ENCODE assay signal across 24 cellular contexts in the genomic region with DNA sequence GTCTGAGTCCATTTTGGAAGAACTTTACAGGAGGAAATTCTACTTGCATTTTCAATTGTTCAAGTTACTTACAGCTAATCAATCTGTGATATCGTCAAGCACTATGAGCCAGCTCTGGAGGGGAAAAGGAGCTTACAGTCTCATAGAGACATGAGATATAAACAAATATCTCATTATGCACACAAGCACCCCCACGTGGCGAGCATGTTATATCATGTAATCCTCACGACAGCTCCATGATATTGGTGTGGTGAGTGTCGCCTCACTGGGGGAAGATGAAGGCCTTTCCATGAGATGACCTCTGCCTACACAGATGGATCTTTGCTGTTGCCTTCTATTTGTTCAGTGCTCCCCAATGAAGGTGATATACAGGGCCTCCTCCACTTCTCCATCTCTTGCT. TPM values are rescaled to one million over a fixed set of nuclear protein-coding genes. Genes with fewer than 3 reads are reported as not detected.
A peak's percentile ranks its signal among the peaks of the same experiment; 100 is the strongest.
DNase-seq lines count a peak whose midpoint lies in the region; ATAC-seq, FAIRE-seq and TF ChIP-seq lines count a peak whose summit lies in the region.
"Had no signal": no experiment of that assay in that cellular context is flagged by ENCODE, and none has a peak within 500 bp of the region (broad histone marks: within the 10 kb centered on the region; RNA-seq: fewer than 3 reads in every experiment).

No MANE protein-coding gene starts in this region.

- H3K36me3 ChIP-seq in OCI-LY1 (ENCODE audit: insufficient read depth, low read length) (no peaks in the 10 kb centered on the region), GM12878 (ENCODE audit: control insufficient read depth in 2 of 2, insufficient read depth in 2 of 2, low read length in 1 of 2) (no peaks in the 10 kb centered on the region)
- H3K36me3 ChIP-seq: pancreas, right atrium auricular region, tibial nerve had no signal

- in situ Hi-C loops in GM12878 (cut with MboI): no loop called here

- TF ChIP-seq RAD21 in GM12878 (IDR thresholded peaks at IDR 0.05; ENCODE audit: insufficient read depth, low read depth, low read length): peak; percentile 19; the same call in 1 of the 2 replicates

- no peaks in the 10 kb centered on the region for H3K9me2 ChIP-seq in OCI-LY1 (ENCODE audit: low read depth, low read length)

- H3K4me1 ChIP-seq in OCI-LY1 (ENCODE audit: insufficient read depth, low read length, severe bottlenecking): no peaks in the 10 kb centered on the region
- no peaks in the 10 kb centered on the region for H3K4me1 ChIP-seq in GM12878 (ENCODE audit: control insufficient read depth, insufficient read depth, low read length)
- H3K4me1 ChIP-seq: pancreas, right atrium auricular region, tibial nerve had no signal

- CTCF ChIA-PET in GM12878 (lab: Yijun Ruan, JAX): interaction anchor here (1.8 to 1.9 kb wide), 2 partner anchors 9 to 332 kb away, joined by 4 read pairs; no protein-coding TSS in a partner anchor

- H3K27ac ChIP-seq in OCI-LY1 (ENCODE audit: low read depth, low read length, poor library complexity, severe bottlenecking) (no peak overlapping the region), GM12878 (ENCODE audit: control insufficient read depth, insufficient read depth) (no peak overlapping the region)
- H3K27ac ChIP-seq: pancreas, right atrium auricular region, tibial nerve had no signal

- no peaks in the 10 kb centered on the region for H3K36me3 Mint-ChIP-seq in activated T-helper 1 cell treated with anti-CD3 and anti-CD28 coated beads, Interleukin-12 subunit alpha, Interleukin-12 subunit beta, Interleukin-2, Interleukin-4 antibody, amounts not matched to agents 30 ng/mL and 10 ng/mL and 1 ng/mL, durations not matched to agents 14 hours and 24 hours and 36 hours (ENCODE audit: low read depth)
- H3K36me3 Mint-ChIP-seq: activated CD8-positive, alpha-beta memory T cell treated with anti-CD3 and anti-CD28 coated beads, Interleukin-2, amount 10 ng/mL, durations not matched to agents 7 days and 5 days; activated naive CD8-positive, alpha-beta T cell; CD8-positive, alpha-beta T cell had no signal

- peak; percentile 45 for DNase-seq in D341Med (ENCODE audit: low spot score)
- peak; percentile 46 for DNase-seq in GM12865 (ENCODE audit: low read depth)
- DNase-seq in GM12878 (ENCODE audit: low read depth, low spot score): no peak
- no peak for DNase-seq in stimulated activated CD4-positive, alpha-beta T cell treated with anti-CD3 and anti-CD28 coated beads, Interleukin-4, amount 100 ng/mL, for 4 hours
- DNase-seq in activated T-helper 1 cell treated with anti-CD3 and anti-CD28 coated beads, Interleukin-12 subunit alpha, Interleukin-12 subunit beta, Interleukin-2, Interleukin-4 antibody, amounts not matched to agents 30 ng/mL and 10 ng/mL and 1 ng/mL, durations not matched to agents 14 hours and 24 hours and 36 hours (ENCODE audit: low spot score): no peak
- no peak for DNase-seq in iPS-NIHi11 (ENCODE audit: low spot score)
- DNase-seq: activated CD4-positive, alpha-beta T cell treated with anti-CD3 and anti-CD28 coated beads for 48 hours; activated CD8-positive, alpha-beta memory T cell treated with anti-CD3 and anti-CD28 coated beads, Interleukin-2, amount 10 ng/mL, durations not matched to agents 7 days and 5 days; CD8-positive, alpha-beta T cell; foreskin melanocyte; hypothalamus; islet precursor cell; NCI-H1417; NCI-H524 treated with DMSO at 0.1 percent for 48 hours; pancreas; stimulated activated CD4-positive, alpha-beta T cell treated with anti-CD3 and anti-CD28 coated beads, Interleukin-4, amount 100 ng/mL, for 24 hours; stimulated activated naive CD8-positive, alpha-beta T cell treated with anti-CD3 and anti-CD28 coated beads, Interleukin-15, amount 100 ng/mL, for 72 hours had no signal

- no peak overlapping the region for H3K4me3 ChIP-seq in GM12865 (ENCODE audit: low read depth, low read length)
- H3K4me3 ChIP-seq in OCI-LY1 (ENCODE audit: low read depth, low read length, poor library complexity, severe bottlenecking): no peak overlapping the region
- no peak overlapping the region for H3K4me3 ChIP-seq in GM12878
- H3K4me3 ChIP-seq: pancreas, right atrium auricular region, tibial nerve had no signal

- RAD21 ChIA-PET in GM12878 (lab: Charles Lee; ENCODE audit: unreplicated experiment): no interaction called here

- intact Hi-C loops in GM12878 (cut with micrococcal nuclease; ENCODE audit: unreplicated experiment): no loop called here
- intact Hi-C loops in activated T-helper 1 cell treated with anti-CD3 and anti-CD28 coated beads, Interleukin-12 subunit alpha, Interleukin-12 subunit beta, Interleukin-2, Interleukin-4 antibody, amounts not matched to agents 30 ng/mL and 10 ng/mL and 1 ng/mL, durations not matched to agents 14 hours and 24 hours and 36 hours (cut with micrococcal nuclease): no loop called here

- H3K27me3 Mint-ChIP-seq in activated T-helper 1 cell treated with anti-CD3 and anti-CD28 coated beads, Interleukin-12 subunit alpha, Interleukin-12 subunit beta, Interleukin-2, Interleukin-4 antibody, amounts not matched to agents 30 ng/mL and 10 ng/mL and 1 ng/mL, durations not matched to agents 14 hours and 24 hours and 36 hours (ENCODE audit: insufficient read depth): peaks cover 8% of the 10 kb centered on the region
- H3K27me3 Mint-ChIP-seq: activated naive CD8-positive, alpha-beta T cell; stimulated activated naive CD8-positive, alpha-beta T cell treated with anti-CD3 and anti-CD28 coated beads, Interleukin-15, amount 100 ng/mL, for 72 hours had no signal

- no peak overlapping the region for H3K9ac ChIP-seq in OCI-LY1 (ENCODE audit: low read length)
- no peak overlapping the region for H3K9ac ChIP-seq in GM12878 (ENCODE audit: control insufficient read depth, insufficient read depth, low read length)

- no peaks in the 10 kb centered on the region for H3K9me3 Mint-ChIP-seq in activated T-helper 1 cell treated with anti-CD3 and anti-CD28 coated beads, Interleukin-12 subunit alpha, Interleukin-12 subunit beta, Interleukin-2, Interleukin-4 antibody, amounts not matched to agents 30 ng/mL and 10 ng/mL and 1 ng/mL, durations not matched to agents 14 hours and 24 hours and 36 hours
- H3K9me3 Mint-ChIP-seq: CD8-positive, alpha-beta T cell; nephron; stimulated activated naive CD8-positive, alpha-beta T cell treated with anti-CD3 and anti-CD28 coated beads, Interleukin-15, amount 100 ng/mL, for 72 hours had no signal

- no peak overlapping the region for H3K4me2 ChIP-seq in OCI-LY1 (ENCODE audit: low read length)
- H3K4me2 ChIP-seq in GM12878 (ENCODE audit: control insufficient read depth, insufficient read depth): no peak overlapping the region

- peak; percentile 39; the same call in 1 of the 3 replicates for ATAC-seq in GM12878
- ATAC-seq: activated CD8-positive, alpha-beta memory T cell treated with anti-CD3 and anti-CD28 coated beads, Interleukin-2, amount 10 ng/mL, durations not matched to agents 7 days and 5 days; CD8-positive, alpha-beta T cell; pancreas; stimulated activated naive CD8-positive, alpha-beta T cell treated with anti-CD3 and anti-CD28 coated beads, Interleukin-15, amount 100 ng/mL, for 72 hours had no signal

- TF ChIP-seq CTCF in GM12865 (IDR thresholded peaks at IDR 0.05; ENCODE audit: insufficient read depth, low read depth, low read length, missing control alignments): peak; percentile 12
- TF ChIP-seq CTCF in OCI-LY1 (IDR thresholded peaks at IDR 0.05; ENCODE audit: low read length): peak; percentile 39; the same call in 1 of the 2 replicates
- peak in 2 of 3 experiments; percentile 7; a peak in 1 of 6 replicates for TF ChIP-seq CTCF in GM12878 (IDR thresholded peaks at IDR 0.05 in 2 of 3, conservative IDR thresholded peaks at IDR 0.05 in 1 of 3; ENCODE audit: control insufficient read depth in 2 of 3, extremely low read depth in 1 of 3, insufficient read depth in 1 of 3, low read depth in 3 of 3, low read length in 3 of 3)

- H3K9me3 ChIP-seq in OCI-LY1 (ENCODE audit: low read length): no peaks in the 10 kb centered on the region
- H3K9me3 ChIP-seq in GM12878 (replicated peaks; ENCODE audit: control insufficient read depth, insufficient read depth, low read length): no peaks in the 10 kb centered on the region
- H3K9me3 ChIP-seq: pancreas, right atrium auricular region, tibial nerve had no signal

- POLR2A ChIA-PET in GM12878 (lab: Charles Lee): no interaction called here

- H3K4me3 Mint-ChIP-seq in activated T-helper 1 cell treated with anti-CD3 and anti-CD28 coated beads, Interleukin-12 subunit alpha, Interleukin-12 subunit beta, Interleukin-2, Interleukin-4 antibody, amounts not matched to agents 30 ng/mL and 10 ng/mL and 1 ng/mL, durations not matched to agents 14 hours and 24 hours and 36 hours: no peak overlapping the region
- H3K4me3 Mint-ChIP-seq: activated CD8-positive, alpha-beta memory T cell treated with anti-CD3 and anti-CD28 coated beads, Interleukin-2, amount 10 ng/mL, durations not matched to agents 7 days and 5 days; activated naive CD8-positive, alpha-beta T cell; CD8-positive, alpha-beta T cell; nephron; stimulated activated naive CD8-positive, alpha-beta T cell treated with anti-CD3 and anti-CD28 coated beads, Interleukin-15, amount 100 ng/mL, for 72 hours had no signal

- no peaks in the 10 kb centered on the region for H3K4me1 Mint-ChIP-seq in activated T-helper 1 cell treated with anti-CD3 and anti-CD28 coated beads, Interleukin-12 subunit alpha, Interleukin-12 subunit beta, Interleukin-2, Interleukin-4 antibody, amounts not matched to agents 30 ng/mL and 10 ng/mL and 1 ng/mL, durations not matched to agents 14 hours and 24 hours and 36 hours (ENCODE audit: low read depth)
- H3K4me1 Mint-ChIP-seq: activated CD8-positive, alpha-beta memory T cell treated with anti-CD3 and anti-CD28 coated beads, Interleukin-2, amount 10 ng/mL, durations not matched to agents 7 days and 5 days; nephron; stimulated activated naive CD8-positive, alpha-beta T cell treated with anti-CD3 and anti-CD28 coated beads, Interleukin-15, amount 100 ng/mL, for 72 hours had no signal

- H3F3A ChIP-seq in OCI-LY1 (ENCODE audit: insufficient read depth, low read length): no peaks in the 10 kb centered on the region

- WGBS in GM12878 (ENCODE audit: insufficient coverage, insufficient replicate concordance, low lambda C conversion rate, missing lambda C conversion rate): 34% methylated on average over 5 of the region's 5 CpGs

- no peaks in the 10 kb centered on the region for H3K27me3 ChIP-seq in OCI-LY1 (ENCODE audit: insufficient read depth, low read length)
- no peaks in the 10 kb centered on the region for H3K27me3 ChIP-seq in GM12878 (replicated peaks in 1 of 2; ENCODE audit: control insufficient read depth in 2 of 2, insufficient read depth in 2 of 2, low read length in 1 of 2)
- H3K27me3 ChIP-seq: pancreas, right atrium auricular region, tibial nerve had no signal

- BruUV-seq in GM12878 (replicated peaks; lab: Mats Ljungman, UMichigan): no TSS peak

- no peak overlapping the region for H3K27ac Mint-ChIP-seq in activated T-helper 1 cell treated with anti-CD3 and anti-CD28 coated beads, Interleukin-12 subunit alpha, Interleukin-12 subunit beta, Interleukin-2, Interleukin-4 antibody, amounts not matched to agents 30 ng/mL and 10 ng/mL and 1 ng/mL, durations not matched to agents 14 hours and 24 hours and 36 hours
- H3K27ac Mint-ChIP-seq: activated CD8-positive, alpha-beta memory T cell treated with anti-CD3 and anti-CD28 coated beads, Interleukin-2, amount 10 ng/mL, durations not matched to agents 7 days and 5 days; activated naive CD8-positive, alpha-beta T cell; CD8-positive, alpha-beta T cell; nephron; stimulated activated naive CD8-positive, alpha-beta T cell treated with anti-CD3 and anti-CD28 coated beads, Interleukin-15, amount 100 ng/mL, for 72 hours had no signal

- no peak for TF ChIP-seq EP300 in GM12878 (IDR thresholded peaks at IDR 0.05; ENCODE audit: borderline replicate concordance in 1 of 2, control insufficient read depth in 1 of 2, low read depth in 2 of 2, low read length in 2 of 2)

- no peak for FAIRE-seq in GM12878 (lab: Jason Lieb, UNC)
- FAIRE-seq: astrocyte, HTR-8/SVneo, pancreas had no signal

- TF ChIP-seq POLR2A in GM12878 (IDR thresholded peaks at IDR 0.05; ENCODE audit: low read depth, low read length): no peak

- H2AFZ ChIP-seq in OCI-LY1 (ENCODE audit: low read length): no peak overlapping the region
- H2AFZ ChIP-seq in GM12878 (ENCODE audit: control insufficient read depth, low read depth, low read length): no peak overlapping the region

- H3K79me2 ChIP-seq in OCI-LY1 (ENCODE audit: insufficient read depth, low read length) (no peaks in the 10 kb centered on the region), GM12878 (ENCODE audit: control insufficient read depth, insufficient read depth, low read length) (no peaks in the 10 kb centered on the region)

- SMC1A ChIA-PET in GM12878 (lab: Charles Lee; ENCODE audit: uncharacterized antibody, unreplicated experiment): no interaction called here

- H4K20me1 ChIP-seq in OCI-LY1 (ENCODE audit: insufficient read depth, low read length) (no peaks in the 10 kb centered on the region), GM12878 (ENCODE audit: control insufficient read depth, insufficient read depth) (no peaks in the 10 kb centered on the region)

RNA-seq across cellular contexts. Expression of a gene that starts 34.6 kb away (rescaled TPM):
- not detected in 2 replicates for total RNA-seq in GM12878 (2013; cell fraction: nucleolus; rRNA removed)
- not detected in 2 replicates for total RNA-seq in GM12878 (2014; rRNA removed)
- total RNA-seq in GM12878 (2014; rRNA removed; fragmentation: Illumina TruSeq; extraction: Trizol): under 0.01 TPM in 1 of 2 replicates, not detected in the other
- 0.05 TPM in 1 of 2 replicates, not detected in the other for total RNA-seq in GM12878 (2021)
- polyA plus RNA-seq in GM12878 (2011; ENCODE audit: low read depth): not detected
- polyA plus RNA-seq in GM12878 (2011; rRNA removed): 0.01 TPM in 1 of 2 replicates, not detected in the other
- under 0.01 and 0.01 TPM in 2 replicates for polyA plus RNA-seq in GM12878 (2011; cell fraction: cytosol; rRNA removed)
- 0.01 and 0.10 TPM in 2 replicates for polyA plus RNA-seq in GM12878 (2011; cell fraction: nucleus; rRNA removed)
- polyA plus RNA-seq in GM12878 (2012): not detected in 2 replicates
- under 0.01 TPM in 1 of 2 replicates, not detected in the other for polyA plus RNA-seq in GM12878 (2014; fragmentation: Illumina TruSeq; extraction: Trizol)
- not detected for polyA plus RNA-seq in GM12878 (2014; fragmentation: Nextera tagmentation; extraction: Ambion mirVana)
- 0.03 TPM in 1 of 2 replicates, not detected in the other for polyA plus RNA-seq in GM12878 (2014; rRNA removed)
- polyA plus RNA-seq in GM12878 (2016; fragmentation: Nextera tagmentation; extraction: Ambion mirVana): not detected
- not detected in 2 replicates for polyA minus RNA-seq in GM12878 (2011; rRNA and poly(A)+ RNA removed)
- not detected in 2 replicates for polyA minus RNA-seq in GM12878 (2011; cell fraction: cytosol; rRNA and poly(A)+ RNA removed)
- polyA minus RNA-seq in GM12878 (2011; cell fraction: nucleus; rRNA and poly(A)+ RNA removed): not detected in 2 replicates
- not detected in 2 replicates for total RNA-seq in activated T-helper 1 cell treated with anti-CD3 and anti-CD28 coated beads, Interleukin-12 subunit alpha, Interleukin-12 subunit beta, Interleukin-2, Interleukin-4 antibody, amounts not matched to agents 30 ng/mL and 10 ng/mL and 1 ng/mL, durations not matched to agents 14 hours and 24 hours and 36 hours
- total RNA-seq: activated CD8-positive, alpha-beta memory T cell treated with anti-CD3 and anti-CD28 coated beads, Interleukin-2, amount 10 ng/mL, durations not matched to agents 7 days and 5 days; astrocyte; CD8-positive, alpha-beta T cell; tibial nerve had no signal

Comparison
In these comparisons a context has a peak if more than half of its experiments do, and no peak if none do; other contexts are left out.
1. DNase-seq: peak in D341Med (single experiment) and GM12865 (single experiment); none in GM12878 (single experiment), stimulated activated CD4-positive, alpha-beta T cell treated with anti-CD3 and anti-CD28 coated beads, Interleukin-4, amount 100 ng/mL, for 4 hours (0 of 2), activated T-helper 1 cell treated with anti-CD3 and anti-CD28 coated beads, Interleukin-12 subunit alpha, Interleukin-12 subunit beta, Interleukin-2, Interleukin-4 antibody, amounts not matched to agents 30 ng/mL and 10 ng/mL and 1 ng/mL, durations not matched to agents 14 hours and 24 hours and 36 hours (single experiment) and iPS-NIHi11 (single experiment).
2. Peak in every context shown above with its lines, with median percentiles within 50 percentile points of each other: CTCF ChIP-seq.